18 cellular contexts compared by ENCODE assay signal in genomic region chr2:171482308-171482707, GRCh38. TPM values are rescaled to one million over a fixed set of nuclear protein-coding genes. Genes with fewer than 3 reads are reported as not detected.
DNase-seq lines count a peak whose midpoint lies in the region; ATAC-seq, FAIRE-seq and TF ChIP-seq lines count a peak whose summit lies in the region.
"Had no signal": no experiment of that assay in that cellular context is flagged by ENCODE, and none has a peak within 500 bp of the region (broad histone marks: within the 10 kb centered on the region; RNA-seq: fewer than 3 reads in every experiment).

No MANE protein-coding gene starts in this region.

- no peak for ATAC-seq in K562
- no peak for ATAC-seq in natural killer cell treated with Interleukin-12 subunit alpha and Interleukin-12 subunit beta and Interleukin-15 and Interleukin-18, amount 100 ng/mL, for 72 hours
- ATAC-seq: activated T-helper 17 cell treated with anti-CD3 and anti-CD28 coated beads, Interleukin-2, amount 50 U/mL, for 72 hours; heart left ventricle; lower lobe of right lung; upper lobe of right lung had no signal

- H3K36me3 ChIP-seq in K562 (ENCODE audit: control insufficient read depth, insufficient read depth, low read length) (peaks cover 71% of the 10 kb centered on the region), brain microvascular endothelial cell (replicated peaks) (no peaks in the 10 kb centered on the region)
- H3K36me3 ChIP-seq: upper lobe of right lung had no signal

- H3K9me1 ChIP-seq in K562 (ENCODE audit: control insufficient read depth, insufficient read depth, low read length), result no peaks in the 10 kb centered on the region

- H3K27ac ChIP-seq in K562 (ENCODE audit: extremely low read depth, low read depth, low read length), result no peak overlapping the region
- H3K27ac ChIP-seq in brain microvascular endothelial cell, result no peak overlapping the region
- H3K27ac ChIP-seq: heart left ventricle, lower lobe of right lung, PC-9, upper lobe of right lung had no signal

- CTCF ChIA-PET in K562 (lab: Yijun Ruan, JAX; ENCODE audit: low intra/inter-chr PET ratio), result no interaction called here
- CTCF ChIA-PET in activated CD4-positive, alpha-beta memory T cell treated with anti-CD3 and anti-CD28 coated beads for 36 hours (lab: Charles Lee), result interaction anchor here (0.6 to 1.3 kb wide), 3 partner anchors 49 to 348 kb away, joined by 3 read pairs; no protein-coding TSS in a partner anchor

- TF ChIP-seq RAD21 in K562 (CRISPR knock-in tag; conservative IDR thresholded peaks at IDR 0.05 in 1 of 2, IDR thresholded peaks at IDR 0.05 in 1 of 2), result no peak

- intact Hi-C loops in K562 (cut with micrococcal nuclease), result no loop called here
- intact Hi-C loops in activated CD4-positive, alpha-beta memory T cell treated with anti-CD3 and anti-CD28 coated beads for 36 hours (cut with micrococcal nuclease), result no loop called here
- intact Hi-C loops in CD14-positive monocyte (cut with micrococcal nuclease), result no loop called here

- H3K27me3 Mint-ChIP-seq in HFFc6 (ENCODE audit: insufficient read depth) (no peaks in the 10 kb centered on the region), CD14-positive monocyte (ENCODE audit: low read depth in 3 of 3) (no peaks in the 10 kb centered on the region)
- no peaks in the 10 kb centered on the region for H3K27me3 Mint-ChIP-seq in natural killer cell treated with Interleukin-12 subunit alpha and Interleukin-12 subunit beta and Interleukin-15 and Interleukin-18, amount 100 ng/mL, for 72 hours
- no peaks in the 10 kb centered on the region for H3K27me3 Mint-ChIP-seq in activated CD4-positive, alpha-beta memory T cell treated with anti-CD3 and anti-CD28 coated beads for 36 hours
- H3K27me3 Mint-ChIP-seq: activated T-helper 17 cell treated with anti-CD3 and anti-CD28 coated beads, Interleukin-2, amount 50 U/mL, for 72 hours; naive B cell had no signal

- no peaks in the 10 kb centered on the region for H3K9me3 ChIP-seq in K562 (replicated peaks; ENCODE audit: control insufficient read depth, insufficient read depth, low read depth, low read length)
- H3K9me3 ChIP-seq: HAP-1, heart left ventricle, lower lobe of right lung, upper lobe of right lung had no signal

- H3K4me2 ChIP-seq in K562 (ENCODE audit: insufficient read depth, low read length), result no peak overlapping the region
- H3K4me2 ChIP-seq: PC-9 had no signal

- H3K4me3 ChIP-seq in K562, result no peak overlapping the region
- no peak overlapping the region for H3K4me3 ChIP-seq in brain microvascular endothelial cell (ENCODE audit: low read depth, low read length)
- H3K4me3 ChIP-seq: HAP-1, heart left ventricle, lower lobe of right lung, PC-9, upper lobe of right lung had no signal

- H3K27ac Mint-ChIP-seq in HFFc6, result 0 out of 2 replicates have a peak overlapping the region, but pooled peaks have one; percentile 29
- peak overlapping the region; percentile 5 to 66 for H3K27ac Mint-ChIP-seq in natural killer cell treated with Interleukin-12 subunit alpha and Interleukin-12 subunit beta and Interleukin-15 and Interleukin-18, amount 100 ng/mL, for 72 hours
- H3K27ac Mint-ChIP-seq in activated CD4-positive, alpha-beta memory T cell treated with anti-CD3 and anti-CD28 coated beads for 36 hours, result no peak overlapping the region
- H3K27ac Mint-ChIP-seq in CD14-positive monocyte, result peak overlapping the region in 1 of 7 donors; percentile 26
- H3K27ac Mint-ChIP-seq: activated T-helper 17 cell treated with anti-CD3 and anti-CD28 coated beads, Interleukin-2, amount 50 U/mL, for 72 hours; naive B cell had no signal

- in situ Hi-C loops in GM13977 (cut with MboI; ENCODE audit: low pct_unique_long_range_greater_than_20kb, low sequenced_read_pairs, unreplicated experiment), result no loop called here
- in situ Hi-C loops in K562 (cut with MboI), result no loop called here
- in situ Hi-C loops in brain microvascular endothelial cell (cut with HindIII; ENCODE audit: low pct_ligation_motif_present, low sequenced_read_pairs), result no loop called here

- FAIRE-seq in K562 (lab: Jason Lieb, UNC), result no peak

- TF ChIP-seq POLR2A in K562 (conservative IDR thresholded peaks at IDR 0.05), result no peak

- H3K36me3 Mint-ChIP-seq in HFFc6 (ENCODE audit: low read depth) (peaks cover 29% of the 10 kb centered on the region), CD14-positive monocyte (peaks cover 61 to 67% of the 10 kb centered on the region in 2 donors)
- peaks cover 18% of the 10 kb centered on the region for H3K36me3 Mint-ChIP-seq in natural killer cell treated with Interleukin-12 subunit alpha and Interleukin-12 subunit beta and Interleukin-15 and Interleukin-18, amount 100 ng/mL, for 72 hours
- peaks cover 30% of the 10 kb centered on the region for H3K36me3 Mint-ChIP-seq in activated CD4-positive, alpha-beta memory T cell treated with anti-CD3 and anti-CD28 coated beads for 36 hours

- POLR2A ChIA-PET in K562 (lab: Yijun Ruan, JAX), result interaction anchor here (0.6 to 1.2 kb wide), 5 partner anchors 18 to 631 kb away, joined by 3 to 4 read pairs (median 3); partner anchors contain the start of genes DCAF17 and METTL8
- POLR2A ChIA-PET in activated CD4-positive, alpha-beta memory T cell treated with anti-CD3 and anti-CD28 coated beads for 36 hours (lab: Charles Lee), result interaction anchor here (0.7 kb wide), 1 partner anchor 507 kb away, joined by 3 read pairs; no protein-coding TSS in a partner anchor

- H3K79me2 ChIP-seq in K562 (ENCODE audit: control insufficient read depth, insufficient read depth, low read length), result no peaks in the 10 kb centered on the region

- H3K27me3 ChIP-seq in K562 (ENCODE audit: control insufficient read depth in 2 of 2, insufficient read depth in 2 of 2, low read length in 2 of 2) (no peaks in the 10 kb centered on the region), brain microvascular endothelial cell (replicated peaks) (no peaks in the 10 kb centered on the region)
- H3K27me3 ChIP-seq: heart left ventricle, upper lobe of right lung had no signal

- H3K4me1 ChIP-seq in K562 (replicated peaks in 1 of 2; ENCODE audit: control insufficient read depth in 2 of 2, insufficient read depth in 2 of 2, low read length in 2 of 2), result no peaks in the 10 kb centered on the region
- H3K4me1 ChIP-seq: HAP-1, heart left ventricle, lower lobe of right lung, upper lobe of right lung had no signal

- H3K4me1 Mint-ChIP-seq in HFFc6 (ENCODE audit: low read depth) (peaks cover 43% of the 10 kb centered on the region), CD14-positive monocyte (peaks cover 10% of the 10 kb centered on the region)
- peaks cover 45 to 46% of the 10 kb centered on the region in 2 donors for H3K4me1 Mint-ChIP-seq in natural killer cell treated with Interleukin-12 subunit alpha and Interleukin-12 subunit beta and Interleukin-15 and Interleukin-18, amount 100 ng/mL, for 72 hours (ENCODE audit: low read depth in 2 of 2)
- peaks cover 15% of the 10 kb centered on the region for H3K4me1 Mint-ChIP-seq in activated CD4-positive, alpha-beta memory T cell treated with anti-CD3 and anti-CD28 coated beads for 36 hours (ENCODE audit: low read depth)
- H3K4me1 Mint-ChIP-seq: naive B cell had no signal

- TF ChIP-seq EP300 in K562 (IDR thresholded peaks at IDR 0.05; ENCODE audit: low read length), result no peak

- BruUV-seq in K562 (replicated peaks; lab: Mats Ljungman, UMichigan), result TSS peak; percentile 10

- TF ChIP-seq CTCF in GM13977 (IDR thresholded peaks at IDR 0.05; ENCODE audit: extremely low read depth, insufficient read depth, missing control alignments) (no peak), HFFc6 (IDR thresholded peaks at IDR 0.05) (no peak), K562 (IDR thresholded peaks at IDR 0.05 in 2 of 3, conservative IDR thresholded peaks at IDR 0.05 in 1 of 3; ENCODE audit: insufficient read depth in 2 of 3, low read depth in 1 of 3, low read length in 3 of 3) (no peak), brain microvascular endothelial cell (IDR thresholded peaks at IDR 0.05; ENCODE audit: low read depth, low read length, missing control alignments) (no peak), CD14-positive monocyte (IDR thresholded peaks at IDR 0.05) (no peak)

- H3K9me3 Mint-ChIP-seq in HFFc6 (no peaks in the 10 kb centered on the region), CD14-positive monocyte (peaks cover 0 to under 1% (median 0%) of the 10 kb centered on the region in 7 donors)
- H3K9me3 Mint-ChIP-seq in natural killer cell treated with Interleukin-12 subunit alpha and Interleukin-12 subunit beta and Interleukin-15 and Interleukin-18, amount 100 ng/mL, for 72 hours, result no peaks in the 10 kb centered on the region
- no peaks in the 10 kb centered on the region for H3K9me3 Mint-ChIP-seq in activated CD4-positive, alpha-beta memory T cell treated with anti-CD3 and anti-CD28 coated beads for 36 hours
- H3K9me3 Mint-ChIP-seq: activated T-helper 17 cell treated with anti-CD3 and anti-CD28 coated beads, Interleukin-2, amount 50 U/mL, for 72 hours; naive B cell had no signal

- no peaks in the 10 kb centered on the region for H4K20me1 ChIP-seq in K562 (replicated peaks; ENCODE audit: control insufficient read depth, insufficient read depth, low read length)

- H3K4me3 Mint-ChIP-seq in HFFc6 (no peak overlapping the region; the same call in 1 of the 2 replicates), CD14-positive monocyte (no peak overlapping the region)
- peak overlapping the region; percentile 35 for H3K4me3 Mint-ChIP-seq in natural killer cell treated with Interleukin-12 subunit alpha and Interleukin-12 subunit beta and Interleukin-15 and Interleukin-18, amount 100 ng/mL, for 72 hours
- no peak overlapping the region for H3K4me3 Mint-ChIP-seq in activated CD4-positive, alpha-beta memory T cell treated with anti-CD3 and anti-CD28 coated beads for 36 hours
- H3K4me3 Mint-ChIP-seq: activated T-helper 17 cell treated with anti-CD3 and anti-CD28 coated beads, Interleukin-2, amount 50 U/mL, for 72 hours; naive B cell had no signal

- H2AFZ ChIP-seq in K562 (ENCODE audit: low read depth, low read length), result no peak overlapping the region
- H2AFZ ChIP-seq: PC-9 had no signal

- H3K9ac ChIP-seq in K562 (ENCODE audit: insufficient read depth in 1 of 2, low read depth in 2 of 2, low read length in 2 of 2), result no peak overlapping the region

- DNase-seq in GM13977 (ENCODE audit: low spot score), result peak; percentile 9
- no peak for DNase-seq in HFFc6
- DNase-seq in K562 (ENCODE audit: extremely low read depth in 1 of 4, low spot score in 3 of 4), result no peak
- no peak for DNase-seq in natural killer cell treated with Interleukin-12 subunit alpha and Interleukin-12 subunit beta and Interleukin-15 and Interleukin-18, amount 100 ng/mL, for 72 hours (ENCODE audit: low spot score)
- no peak for DNase-seq in T1000 (lab: John Stamatoyannopoulos, UW)
- no peak for DNase-seq in brain microvascular endothelial cell
- DNase-seq in activated CD4-positive, alpha-beta memory T cell treated with anti-CD3 and anti-CD28 coated beads for 36 hours, result no peak
- DNase-seq in CD14-positive monocyte (ENCODE audit: low spot score), result no peak
- DNase-seq: activated CD4-positive, alpha-beta T cell treated with anti-CD3 and anti-CD28 coated beads for 1 hour; heart left ventricle; lower lobe of right lung; naive B cell; NCI-H1417 treated with DMSO at 0.1 percent for 48 hours; NCI-H2171; PC-9; upper lobe of right lung had no signal

RNA-seq across cellular contexts. Expression of gene CYBRD1, which starts 40.0 kb away (rescaled TPM):
- 100 to 1,000 TPM; 108 to 141 (median 131) TPM for total RNA-seq in HFFc6 (2021; fragmentation: NEBNext Ultra II Directional; extraction: Animal tissue kit (Norgen Biotek cat#: 25700))
- total RNA-seq in K562 (2011; cell fraction: chromatin; rRNA removed; ENCODE audit: low replicate concordance), result 24.5 and 40.6 TPM in 2 replicates
- total RNA-seq in K562 (2011; cell fraction: nucleolus; rRNA removed), result 19.3 and 19.7 TPM in 2 replicates
- total RNA-seq in K562 (2011; cell fraction: nucleoplasm; rRNA removed), result 25.8 and 45.2 TPM in 2 replicates
- total RNA-seq in K562 (2014; rRNA removed), result 12.4 and 14.0 TPM in 2 replicates
- total RNA-seq in K562 (2014; rRNA removed; fragmentation: Illumina TruSeq; extraction: Trizol), result 15.6 and 18.7 TPM in 2 replicates
- 15.3 and 16.2 TPM in 2 replicates for total RNA-seq in K562 (2015; rRNA removed; fragmentation: Illumina TruSeq; extraction: Trizol)
- total RNA-seq in K562 (2021), result 21.6 and 22.4 TPM in 2 replicates
- polyA plus RNA-seq in K562 (2011; rRNA removed), result 20.1 and 25.6 TPM in 2 replicates
- 23.2 and 28.5 TPM in 2 replicates for polyA plus RNA-seq in K562 (2011; cell fraction: cytosol; rRNA removed)
- polyA plus RNA-seq in K562 (2011; cell fraction: nucleus; rRNA removed), result 22.5 and 26.8 TPM in 2 replicates
- 15.7 and 16.9 TPM in 2 replicates for polyA plus RNA-seq in K562 (2012)
- polyA plus RNA-seq in K562 (2014; fragmentation: Illumina TruSeq; extraction: Trizol), result 14.9 and 15.8 TPM in 2 replicates
- polyA plus RNA-seq in K562 (2014; fragmentation: Nextera tagmentation; extraction: Ambion mirVana), result 10 to 100 TPM in 1 of 2 experiments, 1 to 10 TPM in 1; 9.6 to 10.7 TPM
- 12.4 and 15.6 TPM in 2 replicates for polyA plus RNA-seq in K562 (2014; rRNA removed)
- polyA minus RNA-seq in K562 (2011; rRNA and poly(A)+ RNA removed), result 13.3 and 16.3 TPM in 2 replicates
- polyA minus RNA-seq in K562 (2011; cell fraction: cytosol; rRNA and poly(A)+ RNA removed), result 10.7 and 11.7 TPM in 2 replicates
- polyA minus RNA-seq in K562 (2011; cell fraction: nucleus; rRNA and poly(A)+ RNA removed), result 8.5 and 14.1 TPM in 2 replicates
- 1 to 10 TPM in 1 of 2 donors, under 1 TPM in 1; 0.78 to 5.2 TPM for total RNA-seq in natural killer cell treated with Interleukin-12 subunit alpha and Interleukin-12 subunit beta and Interleukin-15 and Interleukin-18, amount 100 ng/mL, for 72 hours
- total RNA-seq in activated CD4-positive, alpha-beta memory T cell treated with anti-CD3 and anti-CD28 coated beads for 36 hours, result under 1 TPM; 0.86 to 0.99 TPM
- polyA plus RNA-seq in CD14-positive monocyte, result 10 to 100 TPM; 47.3 to 61.0 TPM

RNA-seq across cellular contexts. Expression of gene DCAF17, which starts 48.3 kb away (rescaled TPM):
- 10 to 100 TPM; 12.8 to 17.6 (median 15.2) TPM for total RNA-seq in HFFc6 (2021; fragmentation: NEBNext Ultra II Directional; extraction: Animal tissue kit (Norgen Biotek cat#: 25700))
- total RNA-seq in K562 (2011; cell fraction: chromatin; rRNA removed; ENCODE audit: low replicate concordance), result 30.0 and 91.6 TPM in 2 replicates
- total RNA-seq in K562 (2011; cell fraction: nucleolus; rRNA removed), result 15.2 and 20.3 TPM in 2 replicates
- 39.7 and 61.7 TPM in 2 replicates for total RNA-seq in K562 (2011; cell fraction: nucleoplasm; rRNA removed)
- total RNA-seq in K562 (2014; rRNA removed) (20.8 and 22.7 TPM in 2 replicates), K562 (2014; rRNA removed; fragmentation: Illumina TruSeq; extraction: Trizol) (38.5 and 40.5 TPM in 2 replicates), K562 (2015; rRNA removed; fragmentation: Illumina TruSeq; extraction: Trizol) (29.5 and 34.4 TPM in 2 replicates), K562 (2021) (29.3 TPM in 2 replicates)
- polyA plus RNA-seq in K562 (2011; rRNA removed) (29.1 and 32.8 TPM in 2 replicates), K562 (2014; fragmentation: Illumina TruSeq; extraction: Trizol) (23.3 and 27.1 TPM in 2 replicates), K562 (2014; fragmentation: Nextera tagmentation; extraction: Ambion mirVana) (10 to 100 TPM; 10.0 to 12.0 TPM), K562 (2014; rRNA removed) (15.6 and 19.7 TPM in 2 replicates), CD14-positive monocyte (1 to 10 TPM; 7.0 to 7.2 TPM)
- polyA plus RNA-seq in K562 (2011; cell fraction: cytosol; rRNA removed), result 7.2 and 12.3 TPM in 2 replicates
- 32.5 and 37.7 TPM in 2 replicates for polyA plus RNA-seq in K562 (2011; cell fraction: nucleus; rRNA removed)
- 11.9 and 14.3 TPM in 2 replicates for polyA plus RNA-seq in K562 (2012)
- 63.6 and 64.5 TPM in 2 replicates for polyA minus RNA-seq in K562 (2011; rRNA and poly(A)+ RNA removed)
- 19.1 and 24.4 TPM in 2 replicates for polyA minus RNA-seq in K562 (2011; cell fraction: cytosol; rRNA and poly(A)+ RNA removed)
- 34.2 and 61.5 TPM in 2 replicates for polyA minus RNA-seq in K562 (2011; cell fraction: nucleus; rRNA and poly(A)+ RNA removed)
- 10 to 100 TPM; 12.4 to 17.5 TPM for total RNA-seq in natural killer cell treated with Interleukin-12 subunit alpha and Interleukin-12 subunit beta and Interleukin-15 and Interleukin-18, amount 100 ng/mL, for 72 hours
- 10 to 100 TPM; 14.1 to 14.7 TPM for total RNA-seq in activated CD4-positive, alpha-beta memory T cell treated with anti-CD3 and anti-CD28 coated beads for 36 hours

RNA-seq across cellular contexts. Expression of gene METTL8, which starts 48.5 kb away (rescaled TPM):
- total RNA-seq in HFFc6 (2021; fragmentation: NEBNext Ultra II Directional; extraction: Animal tissue kit (Norgen Biotek cat#: 25700)), result 10 to 100 TPM; 17.7 to 26.2 (median 22.3) TPM
- 15.1 and 51.6 TPM in 2 replicates for total RNA-seq in K562 (2011; cell fraction: chromatin; rRNA removed; ENCODE audit: low replicate concordance)
- total RNA-seq in K562 (2011; cell fraction: nucleolus; rRNA removed), result 13.4 and 13.7 TPM in 2 replicates
- 23.2 and 47.9 TPM in 2 replicates for total RNA-seq in K562 (2011; cell fraction: nucleoplasm; rRNA removed)
- total RNA-seq in K562 (2014; rRNA removed), result 14.9 and 16.4 TPM in 2 replicates
- 52.6 and 55.3 TPM in 2 replicates for total RNA-seq in K562 (2014; rRNA removed; fragmentation: Illumina TruSeq; extraction: Trizol)
- 33.7 TPM in 2 replicates for total RNA-seq in K562 (2015; rRNA removed; fragmentation: Illumina TruSeq; extraction: Trizol)
- total RNA-seq in K562 (2021), result 30.7 and 35.1 TPM in 2 replicates
- polyA plus RNA-seq in K562 (2011; rRNA removed), result 26.5 and 40.8 TPM in 2 replicates
- polyA plus RNA-seq in K562 (2011; cell fraction: cytosol; rRNA removed), result 4.5 and 8.4 TPM in 2 replicates
- polyA plus RNA-seq in K562 (2011; cell fraction: nucleus; rRNA removed), result 7.5 and 9.4 TPM in 2 replicates
- polyA plus RNA-seq in K562 (2012), result 12.8 and 19.0 TPM in 2 replicates
- 28.6 and 35.1 TPM in 2 replicates for polyA plus RNA-seq in K562 (2014; fragmentation: Illumina TruSeq; extraction: Trizol)
- 10 to 100 TPM; 12.9 to 16.7 TPM for polyA plus RNA-seq in K562 (2014; fragmentation: Nextera tagmentation; extraction: Ambion mirVana)
- 15.8 and 20.5 TPM in 2 replicates for polyA plus RNA-seq in K562 (2014; rRNA removed)
- 32.4 and 38.1 TPM in 2 replicates for polyA minus RNA-seq in K562 (2011; rRNA and poly(A)+ RNA removed)
- 13.1 and 14.6 TPM in 2 replicates for polyA minus RNA-seq in K562 (2011; cell fraction: cytosol; rRNA and poly(A)+ RNA removed)
- polyA minus RNA-seq in K562 (2011; cell fraction: nucleus; rRNA and poly(A)+ RNA removed), result 7.0 and 12.4 TPM in 2 replicates
- total RNA-seq in natural killer cell treated with Interleukin-12 subunit alpha and Interleukin-12 subunit beta and Interleukin-15 and Interleukin-18, amount 100 ng/mL, for 72 hours, result 10 to 100 TPM; 16.0 to 35.6 TPM
- total RNA-seq in activated CD4-positive, alpha-beta memory T cell treated with anti-CD3 and anti-CD28 coated beads for 36 hours, result 10 to 100 TPM; 33.3 to 40.9 TPM
- polyA plus RNA-seq in CD14-positive monocyte, result 1 to 10 TPM; 6.9 to 9.8 TPM
